In the genomic region with DNA sequence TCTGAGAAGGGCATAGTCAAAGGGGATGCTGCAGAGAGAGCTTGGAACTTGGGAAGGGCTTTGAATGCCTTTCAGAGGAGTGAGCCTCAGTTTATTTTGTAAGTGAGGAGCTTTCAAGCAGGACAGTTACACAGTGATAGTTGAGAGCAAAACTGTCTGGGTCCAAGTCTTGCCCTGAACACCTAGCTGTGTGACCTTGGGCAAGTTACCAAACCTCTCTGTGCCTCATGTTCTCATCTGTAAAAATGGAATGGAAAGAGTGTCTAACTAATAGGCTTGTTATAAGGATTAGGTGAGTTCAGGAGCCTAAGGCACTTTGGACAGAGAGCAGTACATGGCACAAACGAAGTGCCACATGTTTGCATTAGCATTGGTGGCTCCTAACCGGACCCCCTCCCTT, we compare ENCODE assay signal across 1 cellular context.
TF ChIP-seq lines count a peak whose summit lies in the region.

No MANE protein-coding gene starts in this region.

TF ChIP-seq in H1, 55 proteins besides CTCF, POLR2A, EP300 and RAD21:
- TF ChIP-seq HDAC2 (IDR thresholded peaks at IDR 0.05; ENCODE audit: borderline replicate concordance in 1 of 2, low read depth in 2 of 2, low read length in 2 of 2), result peak in 1 of 2 experiments; percentile 61; a peak in 1 of 4 replicates
- TF ChIP-seq KDM1A (IDR thresholded peaks at IDR 0.05; ENCODE audit: borderline replicate concordance, low read length), result peak; percentile 93; the same call in 1 of the 2 replicates
- no peak for TF ChIP-seq CHD2 (IDR thresholded peaks at IDR 0.05; ENCODE audit: low read length)
